8 cellular contexts compared by ENCODE assay signal in genomic region chr5:72268753-72269410, GRCh38. TPM values are rescaled to one million over a fixed set of nuclear protein-coding genes. Genes with fewer than 3 reads are reported as not detected.
DNase-seq lines count a peak whose midpoint lies in the region; ATAC-seq and TF ChIP-seq lines count a peak whose summit lies in the region.

No MANE protein-coding gene starts in this region.

- H3K4me1 ChIP-seq in liver (ENCODE audit: control insufficient read depth in 4 of 4, insufficient read depth in 4 of 4, low read length in 3 of 4) = peaks cover 0 to 4% (median 0%) of the 10 kb centered on the region in 4 donors

- peak; percentile 56 for ATAC-seq in HG02763 (IDR thresholded peaks at IDR 0.05; ENCODE audit: unreplicated experiment)
- ATAC-seq in stimulated activated naive B cell treated with anti-CD40 and anti-IgM and Interleukin-4, amounts not matched to agents 10 μg/mL and 1 μg/mL and 100 μg/mL, for 72 hours (replicated peaks) = peak; percentile 58 to 60
- ATAC-seq in GM18870 (IDR thresholded peaks at IDR 0.05; ENCODE audit: unreplicated experiment) = no peak

- H3K9me3 ChIP-seq in liver (ENCODE audit: control insufficient read depth in 4 of 4, low read length in 3 of 4) = no peaks in the 10 kb centered on the region

- DNase-seq in EL (peak; percentile 71), T follicular helper cell (ENCODE audit: low read depth) (peak; percentile 2), MV-4-11 (lab: John Stamatoyannopoulos, UW) (no peak)
- peak; percentile 11 for DNase-seq in stimulated activated naive B cell treated with anti-CD40 and anti-IgM and Interleukin-4, amounts not matched to agents 10 μg/mL and 1 μg/mL and 100 μg/mL, for 72 hours

- WGBS in liver = 70% methylated on average over 2 of the region's 2 CpGs

- peaks cover 5 to 14% (median 7%) of the 10 kb centered on the region in 5 experiments for H3K9me3 Mint-ChIP-seq in brain
- H3K9me3 Mint-ChIP-seq in stimulated activated naive B cell treated with anti-CD40 and anti-IgM and Interleukin-4, amounts not matched to agents 10 μg/mL and 1 μg/mL and 100 μg/mL, for 72 hours = no peaks in the 10 kb centered on the region

- H3K4me3 ChIP-seq in liver (ENCODE audit: low read depth in 1 of 3, low read length in 3 of 3) = no peak overlapping the region

- TF ChIP-seq RAD21 in liver (IDR thresholded peaks at IDR 0.05) = peak; percentile 49 to 73

- TF ChIP-seq CTCF in brain (conservative IDR thresholded peaks at IDR 0.05) (peak; percentile 49 to 71), liver (IDR thresholded peaks at IDR 0.05; ENCODE audit: low read depth, low read length, missing input control) (peak; percentile 44)

- no peak overlapping the region for H3K9ac ChIP-seq in liver (ENCODE audit: low read depth in 1 of 2, low read length in 2 of 2)

- peak overlapping the region in 3 of 5 experiments; percentile 21 to 73 (median 63) for H3K27ac Mint-ChIP-seq in brain
- peak overlapping the region; percentile 57 for H3K27ac Mint-ChIP-seq in stimulated activated naive B cell treated with anti-CD40 and anti-IgM and Interleukin-4, amounts not matched to agents 10 μg/mL and 1 μg/mL and 100 μg/mL, for 72 hours

- peaks cover 42% of the 10 kb centered on the region for H3K36me3 Mint-ChIP-seq in brain
- H3K36me3 Mint-ChIP-seq in stimulated activated naive B cell treated with anti-CD40 and anti-IgM and Interleukin-4, amounts not matched to agents 10 μg/mL and 1 μg/mL and 100 μg/mL, for 72 hours = peaks cover 19 to 44% of the 10 kb centered on the region in 2 donors

- H3K36me3 ChIP-seq in liver (ENCODE audit: control insufficient read depth in 4 of 4, insufficient read depth in 3 of 4, low read depth in 1 of 4, low read length in 3 of 4) = no peaks in the 10 kb centered on the region

- H3K27ac ChIP-seq in liver (ENCODE audit: low read depth in 1 of 2, low read length in 2 of 2) = no peak overlapping the region

- H3K27me3 ChIP-seq in liver (ENCODE audit: control insufficient read depth in 4 of 4, insufficient read depth in 4 of 4, low read length in 3 of 4) = no peaks in the 10 kb centered on the region

- no peaks in the 10 kb centered on the region for H3K27me3 Mint-ChIP-seq in brain
- no peaks in the 10 kb centered on the region for H3K27me3 Mint-ChIP-seq in stimulated activated naive B cell treated with anti-CD40 and anti-IgM and Interleukin-4, amounts not matched to agents 10 μg/mL and 1 μg/mL and 100 μg/mL, for 72 hours

- no peaks in the 10 kb centered on the region for H3K4me1 Mint-ChIP-seq in brain
- peaks cover 4 to 11% of the 10 kb centered on the region in 2 donors for H3K4me1 Mint-ChIP-seq in stimulated activated naive B cell treated with anti-CD40 and anti-IgM and Interleukin-4, amounts not matched to agents 10 μg/mL and 1 μg/mL and 100 μg/mL, for 72 hours

- H3K4me3 Mint-ChIP-seq in brain = no peak overlapping the region
- no peak overlapping the region for H3K4me3 Mint-ChIP-seq in stimulated activated naive B cell treated with anti-CD40 and anti-IgM and Interleukin-4, amounts not matched to agents 10 μg/mL and 1 μg/mL and 100 μg/mL, for 72 hours

TF ChIP-seq in liver, 16 proteins besides CTCF, POLR2A, EP300 and RAD21:
- TF ChIP-seq REST (IDR thresholded peaks at IDR 0.05) = no peak
- no peak for TF ChIP-seq HNF4A (conservative IDR thresholded peaks at IDR 0.05)

RNA-seq across cellular contexts. Expression of gene MRPS27, which starts 51.2 kb away (rescaled TPM):
- polyA plus RNA-seq in brain (ENCODE audit: insufficient read depth, low read depth, low replicate concordance) (33.5 TPM), liver (10 to 100 TPM; 17.6 to 31.5 TPM)
- total RNA-seq in liver = 10 to 100 TPM; 38.3 to 38.7 TPM

RNA-seq across cellular contexts. Expression of gene PTCD2, which starts 51.3 kb away (rescaled TPM):
- 2.1 TPM for polyA plus RNA-seq in brain (ENCODE audit: insufficient read depth, low read depth, low replicate concordance)
- total RNA-seq in liver = 1 to 10 TPM; 5.5 to 5.9 TPM
- polyA plus RNA-seq in liver = 1 to 10 TPM; 4.4 to 4.9 TPM
